Comparison of ENCODE assay signal across 26 cellular contexts in the genomic region with DNA sequence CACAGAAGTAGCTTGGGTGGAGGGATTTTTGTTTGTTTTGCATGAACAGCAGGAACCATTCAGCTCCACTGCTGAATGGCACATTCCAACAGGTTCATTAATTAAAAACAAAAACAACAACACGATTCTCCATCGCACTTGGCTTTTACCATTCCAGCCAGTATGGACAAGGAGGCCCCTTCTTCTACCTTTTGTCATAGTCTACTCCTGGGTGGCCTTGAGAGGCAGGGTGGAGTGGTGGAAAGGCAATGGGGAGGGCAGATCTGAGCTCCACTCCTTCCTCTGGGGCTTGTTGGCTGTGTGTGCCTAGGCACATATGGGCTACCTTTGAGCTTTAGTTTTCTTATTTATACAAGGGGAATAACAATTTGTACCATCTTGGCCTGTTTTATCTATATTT. TPM values are rescaled to one million over a fixed set of nuclear protein-coding genes. Genes with fewer than 3 reads are reported as not detected.
DNase-seq lines count a peak whose midpoint lies in the region; ATAC-seq and TF ChIP-seq lines count a peak whose summit lies in the region.
"Had no signal": no experiment of that assay in that cellular context is flagged by ENCODE, and none has a peak within 500 bp of the region (broad histone marks: within the 10 kb centered on the region; RNA-seq: fewer than 3 reads in every experiment).

No MANE protein-coding gene starts in this region.

- H3K9me3 ChIP-seq in right cardiac atrium (ENCODE audit: control insufficient read depth, low read length) (no peaks in the 10 kb centered on the region), skeletal muscle tissue (ENCODE audit: control insufficient read depth in 3 of 3, low read length in 3 of 3) (no peaks in the 10 kb centered on the region)
- H3K9me3 ChIP-seq: A549, gastroesophageal sphincter, sigmoid colon had no signal

- WGBS in right cardiac atrium = 37% methylated on average over 2 of the region's 2 CpGs

- H3K27me3 ChIP-seq in right cardiac atrium (ENCODE audit: control insufficient read depth, insufficient read depth) (no peaks in the 10 kb centered on the region), skeletal muscle tissue (ENCODE audit: control insufficient read depth in 3 of 3, insufficient read depth in 3 of 3, low read length in 3 of 3) (peaks cover 4 to 23% (median 19%) of the 10 kb centered on the region in 3 donors)
- H3K27me3 ChIP-seq: gastroesophageal sphincter, sigmoid colon had no signal

- DNase-seq in right cardiac atrium = no peak
- DNase-seq in left ventricle myocardium superior = no peak
- DNase-seq in fibroblast of villous mesenchyme (ENCODE audit: low read depth) = peak; percentile 34
- DNase-seq in COR-L47 (lab: John Stamatoyannopoulos, UW) = no peak
- no peak for DNase-seq in posterior cingulate gyrus
- DNase-seq in medulla oblongata (ENCODE audit: extremely low spot score) = no peak
- DNase-seq: activated CD4-positive, alpha-beta T cell treated with anti-CD3 and anti-CD28 coated beads, Interleukin-2, amount 50 U/mL, for 48 hours; activated CD8-positive, alpha-beta memory T cell treated with anti-CD3 and anti-CD28 coated beads, Interleukin-2, amount 50 U/mL, for 4 hours; activated naive CD4-positive, alpha-beta T cell treated with Interleukin-2 at 50 U/mL for 16 hours; AML-193; CD4-positive, CD25-positive, alpha-beta regulatory T cell; cerebellar nuclear complex; hippocampal formation; KBM-7; NCI-H1105; NCI-H187; sigmoid colon; stimulated activated CD4-positive, alpha-beta T cell treated with anti-CD3 and anti-CD28 coated beads, Interleukin-4, amount 100 ng/mL, for 4 hours; T-helper 17 cell had no signal

- no peak overlapping the region for H3K9ac ChIP-seq in skeletal muscle tissue (ENCODE audit: low read depth in 1 of 3, low read length in 3 of 3)
- H3K9ac ChIP-seq: neural progenitor cell had no signal

- intact Hi-C loops in right cardiac atrium (cut with DNase I) = loop anchor here in 3 of 4 donors (10.0 kb wide), 2 partner anchors 49 to 189 kb away; no protein-coding TSS in a partner anchor
- intact Hi-C loops in left ventricle myocardium superior (cut with micrococcal nuclease) = no loop called here
- intact Hi-C loops in posterior cingulate gyrus (cut with DNase I) = no loop called here

- no peak for ATAC-seq in right cardiac atrium
- ATAC-seq in left ventricle myocardium superior = no peak
- ATAC-seq in HG02885 (IDR thresholded peaks at IDR 0.05; ENCODE audit: poor library complexity, unreplicated experiment) = no peak
- ATAC-seq: A549, gastroesophageal sphincter, GM23338, SK-N-SH treated with all-trans-retinoic acid at 6 μM for 48 hours, T-helper 17 cell had no signal

- no peak for TF ChIP-seq CTCF in fibroblast of villous mesenchyme (IDR thresholded peaks at IDR 0.05; ENCODE audit: insufficient read depth, low read depth, low read length)

- H3K27ac ChIP-seq in right cardiac atrium (ENCODE audit: low read length) = peak overlapping the region; percentile 65
- H3K27ac ChIP-seq in skeletal muscle tissue (ENCODE audit: low read depth, low read length) = no peak overlapping the region
- H3K27ac ChIP-seq: A549, neural progenitor cell had no signal

- H3K4me1 ChIP-seq in right cardiac atrium (ENCODE audit: control insufficient read depth, insufficient read depth, low read length) (peaks cover 33% of the 10 kb centered on the region), skeletal muscle tissue (ENCODE audit: control insufficient read depth in 3 of 3, insufficient read depth in 3 of 3, low read length in 3 of 3) (peaks cover 29 to 58% (median 38%) of the 10 kb centered on the region in 3 donors)
- H3K4me1 ChIP-seq: A549 had no signal

- peaks cover 0 to 3% (median 0%) of the 10 kb centered on the region in 3 donors for H3K36me3 ChIP-seq in skeletal muscle tissue (ENCODE audit: control insufficient read depth in 3 of 3, insufficient read depth in 3 of 3, low read length in 3 of 3)
- H3K36me3 ChIP-seq: neural progenitor cell, sigmoid colon had no signal

- H3K4me3 ChIP-seq in right cardiac atrium (ENCODE audit: low read length) = peak overlapping the region; percentile 5
- H3K4me3 ChIP-seq in fibroblast of villous mesenchyme (ENCODE audit: low read depth, low read length) = peak overlapping the region; percentile 80
- peak overlapping the region in 2 of 3 donors; percentile 1 to 13 for H3K4me3 ChIP-seq in skeletal muscle tissue (ENCODE audit: low read length in 3 of 3)
- H3K4me3 ChIP-seq: A549, GM23338, neural progenitor cell, sigmoid colon had no signal

RNA-seq across cellular contexts. Expression of gene TIMP3, which starts 4.8 kb away (rescaled TPM):
- 100 to 1,000 TPM; 488 to 893 (median 598) TPM for total RNA-seq in right cardiac atrium
- polyA plus RNA-seq in right cardiac atrium = 412 TPM
- total RNA-seq in left ventricle myocardium superior = 256 TPM
- total RNA-seq in fibroblast of villous mesenchyme = 418 and 924 TPM in 2 replicates
- total RNA-seq in skeletal muscle tissue = 64.2 TPM
- polyA plus RNA-seq: CD4-positive, CD25-positive, alpha-beta regulatory T cell had no signal

Comparison
In these comparisons a context has a peak if more than half of its experiments do, and no peak if none do; other contexts are left out.
1. intact Hi-C loops: an anchor here in right cardiac atrium (10.0 kb wide); none called in left ventricle myocardium superior and posterior cingulate gyrus.
2. H3K4me3 ChIP-seq: peak in every context shown above with its lines; median percentile 80 in fibroblast of villous mesenchyme; 7 in skeletal muscle tissue; 5 in right cardiac atrium.